Comparison of ENCODE assay signal across 1 cellular context in genomic region chr10:104416-104815, GRCh38.
TF ChIP-seq lines count a peak whose summit lies in the region.

No MANE protein-coding gene starts in this region.

TF ChIP-seq in HepG2, 621 proteins besides CTCF, POLR2A, EP300 and RAD21:
- TF ChIP-seq ZNF800 (CRISPR knock-in tag; IDR thresholded peaks at IDR 0.05) = no peak
- TF ChIP-seq SMARCE1 (IDR thresholded peaks at IDR 0.05; ENCODE audit: borderline replicate concordance) = no peak
- no peak for TF ChIP-seq HNRNPK (IDR thresholded peaks at IDR 0.05; ENCODE audit: low read depth, low read length, poor library complexity, severe bottlenecking)
- no peak for TF ChIP-seq ADNP (CRISPR knock-in tag; IDR thresholded peaks at IDR 0.05)
- TF ChIP-seq FOXP4 (CRISPR knock-in tag; IDR thresholded peaks at IDR 0.05) = no peak
- TF ChIP-seq HOXA3 (CRISPR knock-in tag; IDR thresholded peaks at IDR 0.05) = no peak
- TF ChIP-seq SRSF9 (IDR thresholded peaks at IDR 0.05; ENCODE audit: borderline replicate concordance, insufficient read depth, low read depth, low read length, poor library complexity, severe bottlenecking) = no peak
- no peak for TF ChIP-seq ZNF83 (CRISPR knock-in tag; IDR thresholded peaks at IDR 0.05; ENCODE audit: borderline replicate concordance)
- no peak for TF ChIP-seq ESRRA (CRISPR knock-in tag; IDR thresholded peaks at IDR 0.05; ENCODE audit: low read depth)
- TF ChIP-seq IRF9 (CRISPR knock-in tag; IDR thresholded peaks at IDR 0.05; ENCODE audit: borderline replicate concordance) = no peak
- TF ChIP-seq PRMT3 (CRISPR knock-in tag; IDR thresholded peaks at IDR 0.05; ENCODE audit: borderline replicate concordance, low read depth) = no peak
- TF ChIP-seq TERF1 (CRISPR knock-in tag; IDR thresholded peaks at IDR 0.05) = no peak
- no peak for TF ChIP-seq PREB (CRISPR knock-in tag; IDR thresholded peaks at IDR 0.05)
- TF ChIP-seq CSRNP1 (CRISPR knock-in tag; IDR thresholded peaks at IDR 0.05) = no peak
- no peak for TF ChIP-seq ARNTL (CRISPR knock-in tag; IDR thresholded peaks at IDR 0.05)
- TF ChIP-seq IKZF4 (CRISPR knock-in tag; IDR thresholded peaks at IDR 0.05; ENCODE audit: borderline replicate concordance, low read depth, not compliant biosample characterization) = no peak
- no peak for TF ChIP-seq ZBTB43 (CRISPR knock-in tag; conservative IDR thresholded peaks at IDR 0.05)
- TF ChIP-seq ZNF766 (CRISPR knock-in tag; IDR thresholded peaks at IDR 0.05; ENCODE audit: borderline replicate concordance) = no peak
